27 cellular contexts compared by ENCODE assay signal in genomic region chr16:48534601-48535340, GRCh38.
DNase-seq lines count a peak whose midpoint lies in the region; ATAC-seq and TF ChIP-seq lines count a peak whose summit lies in the region.
"Had no signal": no experiment of that assay in that cellular context is flagged by ENCODE, and none has a peak within 500 bp of the region (broad histone marks: within the 10 kb centered on the region; RNA-seq: fewer than 3 reads in every experiment).

No MANE protein-coding gene starts in this region.

- H2AFZ ChIP-seq in IMR-90 (replicated peaks; ENCODE audit: low read length, poor library complexity), result no peak overlapping the region

- peak overlapping the region; percentile 85 to 96 (median 88) for H3K4me2 ChIP-seq in BLaER1 treated with 17β-estradiol and CSF1 and Interleukin-3, amounts not matched to agents 10 nM and 100 nM
- no peak overlapping the region for H3K4me2 ChIP-seq in IMR-90 (ENCODE audit: low read depth, low read length)

- DNase-seq in IMR-90, result no peak
- DNase-seq in effector memory CD8-positive, alpha-beta T cell, result no peak
- DNase-seq in progenitor cell of endocrine pancreas (ENCODE audit: low spot score, unreplicated experiment), result no peak
- DNase-seq in activated CD4-positive, CD25-positive, alpha-beta regulatory T cell (lab: John Stamatoyannopoulos, UW), result no peak
- no peak for DNase-seq in NCI-H1092 (lab: John Stamatoyannopoulos, UW)
- no peak for DNase-seq in stimulated activated CD4-positive, alpha-beta T cell treated with anti-CD3 and anti-CD28 coated beads, Interleukin-4, amount 100 ng/mL, for 24 hours
- DNase-seq: activated CD4-positive, alpha-beta T cell treated with anti-CD3 and anti-CD28 coated beads, Interleukin-2, amount 10 ng/mL, durations not matched to agents 24 days and 14 days; activated T-cell treated with anti-CD3 and anti-CD28 coated beads, Interleukin-2, amount 50 U/mL, for 24 hours; foreskin melanocyte; heart right ventricle; kidney glomerular epithelial cell; mucosa of descending colon; NCI-H1048; NCI-H1694 treated with DMSO at 0.1 percent for 48 hours; stomach; SW 1271; T-helper 9 cell had no signal

- CTCF ChIA-PET in IMR-90 (lab: Yijun Ruan, JAX), result interaction anchor here (0.8 kb wide), 1 partner anchor 88 kb away, joined by 4 read pairs; no protein-coding TSS in a partner anchor

- H4K91ac ChIP-seq in IMR-90 (ENCODE audit: insufficient read depth, low read depth, low read length), result no peak overlapping the region

- H3K27ac Mint-ChIP-seq in effector memory CD8-positive, alpha-beta T cell, result peak overlapping the region; percentile 13 to 73
- peak overlapping the region; percentile 29 for H3K27ac Mint-ChIP-seq in progenitor cell of endocrine pancreas
- H3K27ac Mint-ChIP-seq: activated CD4-positive, alpha-beta T cell treated with anti-CD3 and anti-CD28 coated beads, Interleukin-2, amount 10 ng/mL, durations not matched to agents 24 days and 14 days; activated T-cell treated with anti-CD3 and anti-CD28 coated beads, Interleukin-2, amount 50 U/mL, for 24 hours; IgD-negative memory B cell had no signal

- H3K18ac ChIP-seq in IMR-90 (ENCODE audit: low read depth, low read length), result no peak overlapping the region

- no peaks in the 10 kb centered on the region for H3K27me3 Mint-ChIP-seq in effector memory CD8-positive, alpha-beta T cell
- H3K27me3 Mint-ChIP-seq in progenitor cell of endocrine pancreas, result no peaks in the 10 kb centered on the region
- H3K27me3 Mint-ChIP-seq: activated CD4-positive, alpha-beta T cell treated with anti-CD3 and anti-CD28 coated beads, Interleukin-2, amount 10 ng/mL, durations not matched to agents 24 days and 14 days; activated T-cell treated with anti-CD3 and anti-CD28 coated beads, Interleukin-2, amount 50 U/mL, for 24 hours; central memory CD8-positive, alpha-beta T cell; IgD-negative memory B cell; natural killer cell treated with Interleukin-12 subunit alpha and Interleukin-12 subunit beta and Interleukin-15 and Interleukin-18, amount 100 ng/mL, for 72 hours had no signal

- no peak for ATAC-seq in IMR-90 (ENCODE audit: low read depth)
- no peak for ATAC-seq in effector memory CD8-positive, alpha-beta T cell (replicated peaks)
- no peak for ATAC-seq in esophagus mucosa
- ATAC-seq: GM12878; heart right ventricle; mucosa of descending colon; natural killer cell treated with Interleukin-12 subunit alpha and Interleukin-12 subunit beta and Interleukin-15 and Interleukin-18, amount 100 ng/mL, for 72 hours had no signal

- no peak overlapping the region for H2BK120ac ChIP-seq in IMR-90 (ENCODE audit: low read depth, low read length)

- peaks cover 0 to 46% (median 14%) of the 10 kb centered on the region in 11 experiments; a peak in 14 of 22 replicates for H4K20me1 ChIP-seq in BLaER1 treated with 17β-estradiol and CSF1 and Interleukin-3, amounts not matched to agents 10 nM and 100 nM
- no peaks in the 10 kb centered on the region; the same call in 1 of the 2 replicates for H4K20me1 ChIP-seq in IMR-90 (ENCODE audit: insufficient read depth, low read length)

- no peak overlapping the region for H3K56ac ChIP-seq in IMR-90 (ENCODE audit: extremely low read depth, insufficient read depth, low read length)

- H3K4me3 Mint-ChIP-seq in effector memory CD8-positive, alpha-beta T cell, result no peak overlapping the region
- H3K4me3 Mint-ChIP-seq in progenitor cell of endocrine pancreas (ENCODE audit: low read depth), result no peak overlapping the region
- H3K4me3 Mint-ChIP-seq: activated CD4-positive, alpha-beta T cell treated with anti-CD3 and anti-CD28 coated beads, Interleukin-2, amount 10 ng/mL, durations not matched to agents 24 days and 14 days; activated T-cell treated with anti-CD3 and anti-CD28 coated beads, Interleukin-2, amount 50 U/mL, for 24 hours; central memory CD8-positive, alpha-beta T cell; natural killer cell treated with Interleukin-12 subunit alpha and Interleukin-12 subunit beta and Interleukin-15 and Interleukin-18, amount 100 ng/mL, for 72 hours had no signal

- no peak overlapping the region for H2BK15ac ChIP-seq in IMR-90 (ENCODE audit: low read depth, low read length)

- POLR2A ChIA-PET in IMR-90 (lab: Charles Lee; ENCODE audit: unreplicated experiment), result interaction anchor here (0.6 kb wide), 1 partner anchor 14 kb away, joined by 4 read pairs; no protein-coding TSS in a partner anchor

- no TSS peak for BruUV-seq in IMR-90 (replicated peaks; lab: Mats Ljungman, UMichigan)

- peak overlapping the region in 7 of 11 experiments; percentile 68 to 79 (median 74); a peak in 4 of 22 replicates for H3K9ac ChIP-seq in BLaER1 treated with 17β-estradiol and CSF1 and Interleukin-3, amounts not matched to agents 10 nM and 100 nM
- H3K9ac ChIP-seq in IMR-90 (ENCODE audit: low read depth, low read length), result no peak overlapping the region

- no peak for TF ChIP-seq RAD21 in IMR-90 (IDR thresholded peaks at IDR 0.05; ENCODE audit: low read length)

- dilution Hi-C loops in IMR-90 (cut with HindIII; ENCODE audit: low sequenced_read_pairs, unreplicated experiment), result no loop called here

- peaks cover 12% of the 10 kb centered on the region for H3K9me1 ChIP-seq in IMR-90 (ENCODE audit: insufficient read depth, low read length)

- peaks cover 0 to 9% (median 0%) of the 10 kb centered on the region in 11 experiments; a peak in 2 of 22 replicates for H3K36me3 ChIP-seq in BLaER1 treated with 17β-estradiol and CSF1 and Interleukin-3, amounts not matched to agents 10 nM and 100 nM
- H3K36me3 ChIP-seq in IMR-90 (ENCODE audit: control insufficient read depth, insufficient read depth, low read length), result peaks cover 2% of the 10 kb centered on the region
- H3K36me3 ChIP-seq: HAP-1 had no signal

- peak overlapping the region; percentile 3 for H2AK9ac ChIP-seq in IMR-90 (replicated peaks; ENCODE audit: low read depth, low read length, poor library complexity)

- no peak overlapping the region for H4K8ac ChIP-seq in IMR-90 (ENCODE audit: low read depth in 2 of 2, low read length in 2 of 2)

- no peak overlapping the region for H3K4me3 ChIP-seq in BLaER1 treated with 17β-estradiol and CSF1 and Interleukin-3, amounts not matched to agents 10 nM and 100 nM
- no peak overlapping the region for H3K4me3 ChIP-seq in IMR-90 (ENCODE audit: insufficient read depth, low read depth, low read length)
- H3K4me3 ChIP-seq: GM12878, HAP-1, heart right ventricle, lung, mucosa of descending colon, stomach, tibial nerve had no signal

- peaks cover 0 to 7% (median 3%) of the 10 kb centered on the region in 11 experiments; a peak in 14 of 22 replicates for H3K9me3 ChIP-seq in BLaER1 treated with 17β-estradiol and CSF1 and Interleukin-3, amounts not matched to agents 10 nM and 100 nM (replicated peaks in 1 of 11)
- H3K9me3 ChIP-seq in IMR-90 (ENCODE audit: control insufficient read depth, insufficient read depth, low read length), result no peaks in the 10 kb centered on the region; the same call in 1 of the 2 replicates
- H3K9me3 ChIP-seq: HAP-1, heart right ventricle, mucosa of descending colon, stomach, tibial nerve had no signal

- no peaks in the 10 kb centered on the region; a peak in 1 of 4 replicates for H3K79me1 ChIP-seq in IMR-90 (ENCODE audit: low read depth in 1 of 2, low read length in 2 of 2)

- H3K4me1 Mint-ChIP-seq in effector memory CD8-positive, alpha-beta T cell (ENCODE audit: low read depth in 2 of 2), result peaks cover 13 to 23% of the 10 kb centered on the region in 2 donors
- H3K4me1 Mint-ChIP-seq in progenitor cell of endocrine pancreas (ENCODE audit: low read depth), result no peaks in the 10 kb centered on the region

- no peaks in the 10 kb centered on the region for H3K27me3 ChIP-seq in BLaER1 treated with 17β-estradiol and CSF1 and Interleukin-3, amounts not matched to agents 10 nM and 100 nM
- H3K27me3 ChIP-seq in IMR-90 (ENCODE audit: control insufficient read depth, insufficient read depth, low read length), result no peaks in the 10 kb centered on the region
- H3K27me3 ChIP-seq: heart right ventricle, stomach, tibial nerve had no signal

- WGBS in IMR-90 (ENCODE audit: extremely low coverage in 2 of 2, insufficient read length in 1 of 2), 2 experiments, result 94% methylated on average over 7 of the region's 14 CpGs; no CpG with 5 or more reads in 1 of the 2 experiments

- peak overlapping the region in 4 of 11 experiments; percentile 78 to 82 (median 78); a peak in 8 of 22 replicates for H3K27ac ChIP-seq in BLaER1 treated with 17β-estradiol and CSF1 and Interleukin-3, amounts not matched to agents 10 nM and 100 nM
- no peak overlapping the region for H3K27ac ChIP-seq in IMR-90 (ENCODE audit: insufficient read depth, low read length)
- H3K27ac ChIP-seq: VCaP had no signal

- peaks cover 6% of the 10 kb centered on the region for H3K36me3 Mint-ChIP-seq in effector memory CD8-positive, alpha-beta T cell (ENCODE audit: insufficient read depth)
- H3K36me3 Mint-ChIP-seq in progenitor cell of endocrine pancreas (ENCODE audit: insufficient read depth), result peaks cover under 1% of the 10 kb centered on the region
- H3K36me3 Mint-ChIP-seq: natural killer cell treated with Interleukin-12 subunit alpha and Interleukin-12 subunit beta and Interleukin-15 and Interleukin-18, amount 100 ng/mL, for 72 hours had no signal

- H2AK5ac ChIP-seq in IMR-90 (ENCODE audit: low read depth, low read length), result 0 out of 2 replicates have a peak overlapping the region, but pooled peaks have one; percentile 40

- TF ChIP-seq POLR2A in IMR-90 (IDR thresholded peaks at IDR 0.05; ENCODE audit: low read depth, low read length), result no peak

- intact Hi-C loops in IMR-90 (cut with micrococcal nuclease), result loop anchor here (5.0 kb wide), 1 partner anchor 167 kb away; no protein-coding TSS in a partner anchor

- H3K4me1 ChIP-seq in BLaER1 treated with 17β-estradiol and CSF1 and Interleukin-3, amounts not matched to agents 10 nM and 100 nM, result peaks cover 77 to 85% (median 82%) of the 10 kb centered on the region in 10 experiments
- peaks cover 21% of the 10 kb centered on the region for H3K4me1 ChIP-seq in IMR-90 (ENCODE audit: control insufficient read depth, insufficient read depth, low read length)
- H3K4me1 ChIP-seq: HAP-1 had no signal

- H3K14ac ChIP-seq in IMR-90 (replicated peaks; ENCODE audit: low read depth, low read length), result no peak overlapping the region

- no peak overlapping the region for H4K5ac ChIP-seq in IMR-90 (ENCODE audit: low read depth, low read length)

- H3K9me3 Mint-ChIP-seq in effector memory CD8-positive, alpha-beta T cell, result no peaks in the 10 kb centered on the region
- no peaks in the 10 kb centered on the region for H3K9me3 Mint-ChIP-seq in progenitor cell of endocrine pancreas (ENCODE audit: low read depth)
- H3K9me3 Mint-ChIP-seq: activated T-cell treated with anti-CD3 and anti-CD28 coated beads, Interleukin-2, amount 50 U/mL, for 24 hours; central memory CD8-positive, alpha-beta T cell; IgD-negative memory B cell; natural killer cell treated with Interleukin-12 subunit alpha and Interleukin-12 subunit beta and Interleukin-15 and Interleukin-18, amount 100 ng/mL, for 72 hours had no signal

- no peak overlapping the region for H2BK5ac ChIP-seq in IMR-90 (ENCODE audit: low read depth, low read length, poor library complexity, severe bottlenecking)

- 0 out of 2 replicates have a peak overlapping the region, but pooled peaks have one; percentile 33 for H3K23ac ChIP-seq in IMR-90 (ENCODE audit: low read depth, low read length)

- no peak overlapping the region for H2BK20ac ChIP-seq in IMR-90 (ENCODE audit: low read depth, low read length)

- H3K4ac ChIP-seq in IMR-90 (ENCODE audit: low read depth, low read length), result peak overlapping the region; percentile 35; the same call in 1 of the 2 replicates

- TF ChIP-seq CTCF in IMR-90 (conservative IDR thresholded peaks at IDR 0.05; ENCODE audit: low read depth, low read length) (no peak), progenitor cell of endocrine pancreas (IDR thresholded peaks at IDR 0.05; ENCODE audit: unreplicated experiment) (no peak)

- in situ Hi-C loops in IMR-90 (cut with MboI; ENCODE audit: low sequenced_read_pairs), result no loop called here
